In genomic region chr3:124800511-124801374, GRCh38 we compare ENCODE assay signal across 8 cellular contexts.
DNase-seq lines count a peak whose midpoint lies in the region; ATAC-seq and TF ChIP-seq lines count a peak whose summit lies in the region.

No MANE protein-coding gene starts in this region.

- peak overlapping the region in 1 of 2 experiments; percentile 35 for H3K14ac ChIP-seq in mesenchymal stem cell (ENCODE audit: low read length in 2 of 2)

- TF ChIP-seq CTCF in dorsolateral prefrontal cortex (IDR thresholded peaks at IDR 0.05 in 54 of 56, conservative IDR thresholded peaks at IDR 0.05 in 2 of 56; ENCODE audit: low read depth in 1 of 56, partially characterized antibody in 56 of 56), result no peak

- peaks cover 43% of the 10 kb centered on the region for H3K79me1 ChIP-seq in mesenchymal stem cell (replicated peaks; ENCODE audit: low read length, poor library complexity, severe bottlenecking)

- H3K4ac ChIP-seq in mesenchymal stem cell (ENCODE audit: low read depth in 1 of 2, low read length in 2 of 2), result peak overlapping the region; percentile 8 to 54

- peak overlapping the region; percentile 34 for H4K91ac ChIP-seq in mesenchymal stem cell (ENCODE audit: low read length)

- H3K23ac ChIP-seq in mesenchymal stem cell (ENCODE audit: low read length in 2 of 2), result no peak overlapping the region

- H2BK5ac ChIP-seq in mesenchymal stem cell (ENCODE audit: low read depth, low read length, poor library complexity, severe bottlenecking), result no peak overlapping the region

- H3K27ac ChIP-seq in dorsolateral prefrontal cortex (peak overlapping the region in 33 of 59 donors; percentile 3 to 86 (median 34)), mesenchymal stem cell (ENCODE audit: low read length, poor library complexity, severe bottlenecking) (peak overlapping the region; percentile 71), aorta (ENCODE audit: low read depth in 1 of 2, low read length in 2 of 2) (peak overlapping the region in 1 of 2 donors; percentile 85)

- peaks cover 30% of the 10 kb centered on the region for H3K4me1 ChIP-seq in mesenchymal stem cell (ENCODE audit: control insufficient read depth, insufficient read depth, low read depth, low read length)
- H3K4me1 ChIP-seq in aorta (ENCODE audit: control insufficient read depth in 1 of 2, insufficient read depth in 2 of 2, low read length in 2 of 2), result peaks cover 0 to 6% of the 10 kb centered on the region in 2 donors

- H2BK12ac ChIP-seq in mesenchymal stem cell (ENCODE audit: low read length in 2 of 2), result no peak overlapping the region

- H3K9me3 ChIP-seq in mesenchymal stem cell (ENCODE audit: control insufficient read depth, low read length) (no peaks in the 10 kb centered on the region), aorta (ENCODE audit: control insufficient read depth, low read length) (no peaks in the 10 kb centered on the region), T-helper 17 cell (ENCODE audit: control insufficient read depth, low read length, poor library complexity, severe bottlenecking) (no peaks in the 10 kb centered on the region)

- intact Hi-C loops in dorsolateral prefrontal cortex (cut with DNase I), result no loop called here
- intact Hi-C loops in aorta (cut with DNase I), result no loop called here

- no peaks in the 10 kb centered on the region for H3K36me3 Mint-ChIP-seq in T-helper 17 cell (ENCODE audit: low read depth)

- H2AFZ ChIP-seq in mesenchymal stem cell (ENCODE audit: low read depth, low read length), result no peak overlapping the region

- peak overlapping the region; percentile 52 to 69 for H3K18ac ChIP-seq in mesenchymal stem cell (ENCODE audit: low read depth in 1 of 2, low read length in 2 of 2)

- H3K27me3 Mint-ChIP-seq in T-helper 17 cell, result peaks cover 37% of the 10 kb centered on the region

- no peak overlapping the region for H2BK120ac ChIP-seq in mesenchymal stem cell (ENCODE audit: low read depth, low read length)

- H3K4me2 ChIP-seq in mesenchymal stem cell (ENCODE audit: low read length, poor library complexity, severe bottlenecking), result no peak overlapping the region

- H3K4me1 Mint-ChIP-seq in T-helper 17 cell, result no peaks in the 10 kb centered on the region

- H2AK5ac ChIP-seq in mesenchymal stem cell (ENCODE audit: low read length, severe bottlenecking), result peak overlapping the region; percentile 54

- 65% methylated on average over 11 of the region's 11 CpGs for WGBS in mesenchymal stem cell
- WGBS in aorta, 2 donors, result 14 to 26% methylated on average over 11 of the region's 11 CpGs

- peak overlapping the region; percentile 44 for H2BK15ac ChIP-seq in mesenchymal stem cell (ENCODE audit: low read depth, poor library complexity, severe bottlenecking)

- H3K9ac ChIP-seq in mesenchymal stem cell (ENCODE audit: low read length), result no peak overlapping the region

- H3K4me3 ChIP-seq in dorsolateral prefrontal cortex, result peak overlapping the region in 1 of 59 donors; percentile 2
- H3K4me3 ChIP-seq in mesenchymal stem cell (ENCODE audit: insufficient read depth in 1 of 2, low read depth in 1 of 2, low read length in 2 of 2), result peak overlapping the region in 1 of 2 experiments; percentile 11
- H3K4me3 ChIP-seq in aorta (ENCODE audit: low read length in 2 of 2), result no peak overlapping the region

- ATAC-seq in aorta (ENCODE audit: low FRiP score) (peak; percentile 12), T-helper 17 cell (no peak), HG02840 (IDR thresholded peaks at IDR 0.05; ENCODE audit: low FRiP score, unreplicated experiment) (no peak), GM21526 (IDR thresholded peaks at IDR 0.05; ENCODE audit: low FRiP score, unreplicated experiment) (no peak)

- DNase-seq in SHP77 (lab: John Stamatoyannopoulos, UW) (peak; percentile 7 to 30), SHP77 treated with DMSO at 0.1 percent for 48 hours (lab: John Stamatoyannopoulos, UW) (no peak), dorsolateral prefrontal cortex (peak in 1 of 10 donors; percentile 52), mesenchymal stem cell (peak; percentile 81), aorta (peak in 1 of 2 donors; percentile 66), T-helper 17 cell (no peak)

- peak overlapping the region; percentile 45 for H4K8ac ChIP-seq in mesenchymal stem cell (ENCODE audit: low read length)

- H3K27ac Mint-ChIP-seq in T-helper 17 cell, result no peak overlapping the region

- H3K36me3 ChIP-seq in mesenchymal stem cell (ENCODE audit: control insufficient read depth in 1 of 2, insufficient read depth in 2 of 2, low read depth in 1 of 2, low read length in 2 of 2), result peaks cover 47 to 73% of the 10 kb centered on the region in 2 experiments
- no peaks in the 10 kb centered on the region for H3K36me3 ChIP-seq in aorta (ENCODE audit: control insufficient read depth in 1 of 2, insufficient read depth in 2 of 2, low read length in 1 of 2)

- no peak overlapping the region for H3K4me3 Mint-ChIP-seq in T-helper 17 cell

- no peaks in the 10 kb centered on the region for H3K27me3 ChIP-seq in dorsolateral prefrontal cortex
- H3K27me3 ChIP-seq in mesenchymal stem cell (ENCODE audit: control insufficient read depth in 1 of 2, insufficient read depth in 1 of 2, low read length in 2 of 2), result no peaks in the 10 kb centered on the region
- no peaks in the 10 kb centered on the region for H3K27me3 ChIP-seq in aorta (ENCODE audit: control insufficient read depth in 1 of 2, insufficient read depth in 2 of 2, low read length in 1 of 2)

Comparison
In these comparisons a context has a peak if more than half of its experiments do, and no peak if none do; other contexts are left out.
1. DNase-seq: peak in SHP77 (2 of 2) and mesenchymal stem cell (single experiment); none in SHP77 treated with DMSO at 0.1 percent for 48 hours (single experiment) and T-helper 17 cell (0 of 3).